Comparison of ENCODE assay signal across 10 cellular contexts in the genomic region with DNA sequence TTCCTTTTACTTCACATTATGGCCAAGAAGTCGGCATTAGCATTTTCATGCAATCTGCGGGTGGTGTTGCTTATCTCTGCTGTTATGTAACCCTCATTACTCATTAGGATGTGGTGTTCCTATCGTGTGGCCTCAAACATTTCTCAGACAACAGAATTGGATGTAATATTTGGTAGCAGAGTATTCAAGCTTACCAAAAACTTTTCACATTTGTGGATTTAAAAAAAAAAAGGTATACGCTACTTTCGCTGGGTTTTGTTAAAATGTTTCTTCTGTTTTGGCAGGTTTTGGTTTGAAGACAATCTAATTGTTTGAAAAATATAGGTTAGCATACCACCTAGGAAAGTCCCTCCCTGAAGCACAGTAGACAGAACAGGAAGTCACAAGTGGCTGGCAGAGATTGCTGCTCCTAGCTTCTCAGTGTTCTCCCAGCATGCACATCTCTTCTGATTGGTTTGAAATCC.
DNase-seq lines count a peak whose midpoint lies in the region; ATAC-seq, FAIRE-seq and TF ChIP-seq lines count a peak whose summit lies in the region.
"Had no signal": no experiment of that assay in that cellular context is flagged by ENCODE, and none has a peak within 500 bp of the region (broad histone marks: within the 10 kb centered on the region; RNA-seq: fewer than 3 reads in every experiment).

No MANE protein-coding gene starts in this region.

- peaks cover 2% of the 10 kb centered on the region for H3K36me3 Mint-ChIP-seq in activated CD4-positive, alpha-beta T cell treated with anti-CD3 and anti-CD28 coated beads, Interleukin-2, amount 10 ng/mL, durations not matched to agents 24 days and 14 days (ENCODE audit: low read depth)

- H3K36me3 ChIP-seq in thyroid gland: no peaks in the 10 kb centered on the region
- H3K36me3 ChIP-seq: brain microvascular endothelial cell had no signal

- peak overlapping the region; percentile 14 for H3K4me3 Mint-ChIP-seq in activated CD4-positive, alpha-beta T cell treated with anti-CD3 and anti-CD28 coated beads, Interleukin-2, amount 10 ng/mL, durations not matched to agents 24 days and 14 days

- DNase-seq in activated CD4-positive, alpha-beta T cell treated with anti-CD3 and anti-CD28 coated beads, Interleukin-2, amount 10 ng/mL, durations not matched to agents 24 days and 14 days: peak; percentile 72
- peak; percentile 40 for DNase-seq in iris pigment epithelial cell (ENCODE audit: low read depth)
- no peak for DNase-seq in DMS53 treated with DMSO at 0.1 percent for 48 hours (lab: John Stamatoyannopoulos, UW; ENCODE audit: unreplicated experiment)
- no peak for DNase-seq in cortex of kidney (lab: John Stamatoyannopoulos, UW)
- DNase-seq in thyroid gland: no peak
- DNase-seq in D721Med (ENCODE audit: insufficient read length, low spot score): no peak
- DNase-seq: brain microvascular endothelial cell, NCI-H2171 treated with DMSO at 0.1 percent for 48 hours had no signal

- peaks cover 4% of the 10 kb centered on the region for H3K9me3 Mint-ChIP-seq in activated CD4-positive, alpha-beta T cell treated with anti-CD3 and anti-CD28 coated beads, Interleukin-2, amount 10 ng/mL, durations not matched to agents 24 days and 14 days

- 64 to 83% methylated on average over 5 of the region's 5 CpGs for WGBS in thyroid gland, 2 donors

- no peak overlapping the region for H3K27ac Mint-ChIP-seq in activated CD4-positive, alpha-beta T cell treated with anti-CD3 and anti-CD28 coated beads, Interleukin-2, amount 10 ng/mL, durations not matched to agents 24 days and 14 days

- no peaks in the 10 kb centered on the region for H3K9me3 ChIP-seq in thyroid gland

- H3K27me3 ChIP-seq in thyroid gland: no peaks in the 10 kb centered on the region
- H3K27me3 ChIP-seq: brain microvascular endothelial cell had no signal

- no peak overlapping the region for H3K4me3 ChIP-seq in thyroid gland (replicated peaks in 1 of 3)

- H3K4me1 ChIP-seq in thyroid gland: no peaks in the 10 kb centered on the region

- H3K27ac ChIP-seq in thyroid gland: no peak overlapping the region
- H3K27ac ChIP-seq: brain microvascular endothelial cell had no signal

- peaks cover 17% of the 10 kb centered on the region for H3K4me1 Mint-ChIP-seq in activated CD4-positive, alpha-beta T cell treated with anti-CD3 and anti-CD28 coated beads, Interleukin-2, amount 10 ng/mL, durations not matched to agents 24 days and 14 days

- TF ChIP-seq CTCF in thyroid gland (IDR thresholded peaks at IDR 0.05) (no peak), D721Med (IDR thresholded peaks at IDR 0.05; ENCODE audit: insufficient read depth, missing control alignments) (no peak)

- peaks cover 17% of the 10 kb centered on the region for H3K27me3 Mint-ChIP-seq in activated CD4-positive, alpha-beta T cell treated with anti-CD3 and anti-CD28 coated beads, Interleukin-2, amount 10 ng/mL, durations not matched to agents 24 days and 14 days

- ATAC-seq in GM18498 (IDR thresholded peaks at IDR 0.05; ENCODE audit: unreplicated experiment) (peak; percentile 72), HG02884 (IDR thresholded peaks at IDR 0.05; ENCODE audit: unreplicated experiment) (peak; percentile 72)

- TF ChIP-seq POLR2A in thyroid gland (IDR thresholded peaks at IDR 0.05): no peak

- FAIRE-seq in D721Med (lab: Jason Lieb, UNC): no peak

- intact Hi-C loops in activated CD4-positive, alpha-beta T cell treated with anti-CD3 and anti-CD28 coated beads, Interleukin-2, amount 10 ng/mL, durations not matched to agents 24 days and 14 days (cut with micrococcal nuclease): loop anchor here (2.0 to 5.0 kb wide), 2 partner anchors 44 to 46 kb away; no protein-coding TSS in a partner anchor
- intact Hi-C loops in thyroid gland (cut with DNase I): no loop called here

Comparison
In these comparisons a context has a peak if more than half of its experiments do, and no peak if none do; other contexts are left out.
1. DNase-seq: peak in activated CD4-positive, alpha-beta T cell treated with anti-CD3 and anti-CD28 coated beads, Interleukin-2, amount 10 ng/mL, durations not matched to agents 24 days and 14 days (single experiment) and iris pigment epithelial cell (single experiment); none in DMS53 treated with DMSO at 0.1 percent for 48 hours (single experiment), cortex of kidney (single experiment), thyroid gland (0 of 2) and D721Med (single experiment).